In the genomic region with DNA sequence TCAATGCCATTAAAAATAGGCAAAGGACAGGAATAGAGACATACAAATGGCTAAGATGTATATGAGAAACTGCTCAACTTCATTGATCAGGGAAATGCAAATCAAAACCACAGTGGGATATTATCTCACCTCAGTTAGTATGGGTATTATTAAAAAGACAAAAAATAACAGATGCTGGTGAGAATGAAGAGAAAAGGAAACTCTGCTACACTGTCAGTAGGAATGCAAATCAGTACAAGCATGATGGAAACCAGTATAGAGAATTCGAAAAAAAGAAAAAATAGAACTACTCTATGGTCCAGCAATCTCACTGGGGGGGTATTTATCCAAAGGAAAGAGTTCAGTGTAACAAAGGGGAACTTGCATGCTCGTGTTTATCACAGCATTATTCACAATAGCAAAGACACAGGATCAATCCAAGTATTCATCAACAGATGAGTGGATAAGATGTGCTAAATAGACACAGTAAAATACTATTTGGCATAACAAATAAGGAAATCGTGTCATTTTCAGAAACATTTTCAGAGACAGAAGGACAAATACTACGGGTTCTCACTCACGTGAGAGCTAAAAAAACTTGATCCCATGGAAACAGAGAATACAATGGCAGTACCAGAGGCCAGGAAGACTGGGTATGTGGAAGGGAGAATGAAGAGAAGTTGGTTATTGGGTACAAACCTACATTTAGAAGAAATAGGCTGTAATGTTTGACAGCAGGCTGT, we compare ENCODE assay signal across 14 cellular contexts.
DNase-seq lines count a peak whose midpoint lies in the region; ATAC-seq and TF ChIP-seq lines count a peak whose summit lies in the region.
"Had no signal": no experiment of that assay in that cellular context is flagged by ENCODE, and none has a peak within 500 bp of the region (broad histone marks: within the 10 kb centered on the region; RNA-seq: fewer than 3 reads in every experiment).

No MANE protein-coding gene starts in this region.

- 0 out of 2 replicates have a peak, but pooled peaks have one; percentile 5 for TF ChIP-seq POLR2A in Raji (IDR thresholded peaks at IDR 0.05; ENCODE audit: insufficient read depth, low read depth, low read length)
- no peak for TF ChIP-seq POLR2A in right lobe of liver (IDR thresholded peaks at IDR 0.05)

- TF ChIP-seq CTCF in right lobe of liver (IDR thresholded peaks at IDR 0.05): no peak

- intact Hi-C loops in right lobe of liver (cut with DNase I): no loop called here

- no peaks in the 10 kb centered on the region for H3K36me3 Mint-ChIP-seq in activated T-cell treated with anti-CD3 and anti-CD28 coated beads, Interleukin-2, amount 50 U/mL, for 4 hours (ENCODE audit: insufficient read depth)
- H3K36me3 Mint-ChIP-seq: CD14-positive monocyte had no signal

- 32% methylated on average over 5 of the region's 5 CpGs for WGBS in right lobe of liver (ENCODE audit: insufficient coverage, low coverage, low lambda C conversion rate, missing lambda C conversion rate)

- DNase-seq in NCI-H1417 treated with DMSO at 0.1 percent for 48 hours (lab: John Stamatoyannopoulos, UW): no peak
- DNase-seq in H7: no peak
- no peak for DNase-seq in activated T-cell treated with anti-CD3 and anti-CD28 coated beads, Interleukin-2, amount 50 U/mL, for 4 hours
- DNase-seq in right lobe of liver: no peak
- DNase-seq: adrenal gland; effector CD4-positive, alpha-beta T cell; heart right ventricle; NCI-H1417; stimulated activated CD4-positive, alpha-beta T cell treated with anti-CD3 and anti-CD28 coated beads, Interleukin-4, amount 100 ng/mL, for 4 hours had no signal

- no peaks in the 10 kb centered on the region for H3K4me1 ChIP-seq in right lobe of liver
- H3K4me1 ChIP-seq: adrenal gland, heart right ventricle had no signal

- H3K4me1 Mint-ChIP-seq in activated T-cell treated with anti-CD3 and anti-CD28 coated beads, Interleukin-2, amount 50 U/mL, for 4 hours (ENCODE audit: low read depth): no peaks in the 10 kb centered on the region
- H3K4me1 Mint-ChIP-seq: CD14-positive monocyte had no signal

- no peak overlapping the region for H3K27ac ChIP-seq in right lobe of liver
- H3K27ac ChIP-seq: adrenal gland, heart right ventricle had no signal

- no peaks in the 10 kb centered on the region for H3K36me3 ChIP-seq in H7 (replicated peaks; ENCODE audit: control insufficient read depth, insufficient read depth, low read length)
- no peaks in the 10 kb centered on the region for H3K36me3 ChIP-seq in right lobe of liver
- H3K36me3 ChIP-seq: adrenal gland, heart right ventricle had no signal

- H3K4me3 ChIP-seq in H7 (ENCODE audit: insufficient read depth, low read depth, low read length) (no peak overlapping the region), right lobe of liver (no peak overlapping the region)
- H3K4me3 ChIP-seq: adrenal gland, heart right ventricle had no signal

- no peaks in the 10 kb centered on the region for H3K9me3 ChIP-seq in right lobe of liver
- H3K9me3 ChIP-seq: adrenal gland, heart right ventricle had no signal

- peak; percentile 80 for ATAC-seq in GM18858 (IDR thresholded peaks at IDR 0.05; ENCODE audit: unreplicated experiment)
- peak; percentile 86 for ATAC-seq in GM21528 (IDR thresholded peaks at IDR 0.05; ENCODE audit: low FRiP score, unreplicated experiment)
- peak; percentile 82 for ATAC-seq in HG03064 (IDR thresholded peaks at IDR 0.05; ENCODE audit: low read depth, unreplicated experiment)
- no peak for ATAC-seq in activated T-cell treated with anti-CD3 and anti-CD28 coated beads, Interleukin-2, amount 50 U/mL, for 4 hours
- no peak for ATAC-seq in right lobe of liver
- ATAC-seq: heart right ventricle had no signal

- H3K27me3 Mint-ChIP-seq in activated T-cell treated with anti-CD3 and anti-CD28 coated beads, Interleukin-2, amount 50 U/mL, for 4 hours (ENCODE audit: low read depth): peaks cover 21% of the 10 kb centered on the region

- no peaks in the 10 kb centered on the region for H3K27me3 ChIP-seq in H7 (ENCODE audit: control insufficient read depth, insufficient read depth, low read length)
- H3K27me3 ChIP-seq in right lobe of liver: no peaks in the 10 kb centered on the region
- H3K27me3 ChIP-seq: adrenal gland had no signal

- no peaks in the 10 kb centered on the region for H3K9me3 Mint-ChIP-seq in activated T-cell treated with anti-CD3 and anti-CD28 coated beads, Interleukin-2, amount 50 U/mL, for 4 hours

- H3K4me3 Mint-ChIP-seq in activated T-cell treated with anti-CD3 and anti-CD28 coated beads, Interleukin-2, amount 50 U/mL, for 4 hours: no peak overlapping the region
- H3K4me3 Mint-ChIP-seq: CD14-positive monocyte had no signal

Comparison
In these comparisons a context has a peak if more than half of its experiments do, and no peak if none do; other contexts are left out.
1. ATAC-seq: peak in GM18858 (single experiment), GM21528 (single experiment) and HG03064 (single experiment); none in activated T-cell treated with anti-CD3 and anti-CD28 coated beads, Interleukin-2, amount 50 U/mL, for 4 hours (0 of 2) and right lobe of liver (0 of 4).